In the genomic region with DNA sequence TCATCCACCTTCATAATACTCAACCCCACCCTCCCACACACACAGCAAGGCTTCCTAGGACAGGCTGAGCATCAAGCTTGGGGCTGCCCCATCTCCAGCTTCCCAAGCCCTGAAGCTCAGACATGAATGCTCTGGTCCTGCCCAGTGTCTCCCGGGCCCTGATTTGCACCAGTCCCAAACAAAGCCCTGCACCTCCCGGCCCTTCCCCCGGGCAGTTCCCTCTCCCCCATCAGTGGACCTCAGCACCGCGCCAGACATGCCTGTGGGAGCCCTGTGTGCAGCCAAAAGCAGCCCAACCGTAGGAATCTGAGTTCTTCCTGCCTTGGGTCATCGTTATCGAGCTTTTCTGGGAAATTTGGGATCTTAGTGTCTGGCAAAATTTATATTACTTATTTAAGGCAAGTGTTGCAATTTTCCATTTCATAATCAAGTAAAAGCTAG, we compare ENCODE assay signal across 12 cellular contexts.
A peak's percentile ranks its signal among the peaks of the same experiment; 100 is the strongest.
DNase-seq lines count a peak whose midpoint lies in the region; TF ChIP-seq lines count a peak whose summit lies in the region.
"Had no signal": no experiment of that assay in that cellular context is flagged by ENCODE, and none has a peak within 500 bp of the region (broad histone marks: within the 10 kb centered on the region; RNA-seq: fewer than 3 reads in every experiment).

No MANE protein-coding gene starts in this region.

- H3K4me1 Mint-ChIP-seq in immature natural killer cell: no peaks in the 10 kb centered on the region
- peaks cover 3% of the 10 kb centered on the region for H3K4me1 Mint-ChIP-seq in activated naive CD4-positive, alpha-beta T cell treated with anti-CD3 and anti-CD28 coated beads for 36 hours (ENCODE audit: low read depth)

- in situ Hi-C loops in astrocyte of the cerebellum (cut with HindIII; ENCODE audit: low sequenced_read_pairs): no loop called here

- H3K9me3 Mint-ChIP-seq in immature natural killer cell: no peaks in the 10 kb centered on the region
- no peaks in the 10 kb centered on the region for H3K9me3 Mint-ChIP-seq in activated naive CD4-positive, alpha-beta T cell treated with anti-CD3 and anti-CD28 coated beads for 36 hours
- H3K9me3 Mint-ChIP-seq: activated CD4-positive, alpha-beta memory T cell treated with anti-CD3 and anti-CD28 coated beads for 36 hours; type B pancreatic cell had no signal

- no peak overlapping the region for H3K4me3 Mint-ChIP-seq in immature natural killer cell
- H3K4me3 Mint-ChIP-seq in activated naive CD4-positive, alpha-beta T cell treated with anti-CD3 and anti-CD28 coated beads for 36 hours: no peak overlapping the region
- H3K4me3 Mint-ChIP-seq: activated CD4-positive, alpha-beta memory T cell treated with anti-CD3 and anti-CD28 coated beads for 36 hours; type B pancreatic cell had no signal

- CTCF ChIA-PET in activated naive CD4-positive, alpha-beta T cell treated with anti-CD3 and anti-CD28 coated beads for 36 hours (lab: Charles Lee): no interaction called here

- peaks cover 0 to 11% (median 2%) of the 10 kb centered on the region in 3 donors for H3K27me3 Mint-ChIP-seq in immature natural killer cell (ENCODE audit: low read depth in 3 of 3)
- H3K27me3 Mint-ChIP-seq in activated naive CD4-positive, alpha-beta T cell treated with anti-CD3 and anti-CD28 coated beads for 36 hours (ENCODE audit: low read depth): peaks cover 6% of the 10 kb centered on the region

- intact Hi-C loops in activated naive CD4-positive, alpha-beta T cell treated with anti-CD3 and anti-CD28 coated beads for 36 hours (cut with micrococcal nuclease): no loop called here

- DNase-seq in AG10803 (ENCODE audit: low read depth) (peak; percentile 99), astrocyte of the cerebellum (ENCODE audit: low read depth) (peak; percentile 82), hepatic stellate cell (ENCODE audit: low spot score) (peak; percentile 96), skeletal muscle cell (ENCODE audit: low read depth) (peak; percentile 64), immature natural killer cell (no peak), GF-D8 (lab: John Stamatoyannopoulos, UW) (no peak), H4 (ENCODE audit: low spot score) (no peak)
- DNase-seq in activated naive CD4-positive, alpha-beta T cell treated with anti-CD3 and anti-CD28 coated beads for 36 hours: no peak
- DNase-seq: activated CD4-positive, alpha-beta memory T cell treated with anti-CD3 and anti-CD28 coated beads for 36 hours; erythroblast; stimulated activated CD4-positive, alpha-beta T cell treated with anti-CD3 and anti-CD28 coated beads, Interleukin-4, amount 100 ng/mL, for 4 hours had no signal

- H3K4me3 ChIP-seq in AG10803 (ENCODE audit: low read length) (no peak overlapping the region), astrocyte of the cerebellum (ENCODE audit: low read depth, low read length) (no peak overlapping the region), skeletal muscle cell (ENCODE audit: low read depth, low read length) (no peak overlapping the region)

- TF ChIP-seq CTCF in AG10803 (conservative IDR thresholded peaks at IDR 0.05; ENCODE audit: low read length): no peak
- no peak for TF ChIP-seq CTCF in astrocyte of the cerebellum (IDR thresholded peaks at IDR 0.05; ENCODE audit: low read depth, low read length, missing control alignments)

- no peaks in the 10 kb centered on the region for H3K36me3 Mint-ChIP-seq in immature natural killer cell
- no peaks in the 10 kb centered on the region for H3K36me3 Mint-ChIP-seq in activated naive CD4-positive, alpha-beta T cell treated with anti-CD3 and anti-CD28 coated beads for 36 hours (ENCODE audit: low read depth)
- H3K36me3 Mint-ChIP-seq: activated CD4-positive, alpha-beta memory T cell treated with anti-CD3 and anti-CD28 coated beads for 36 hours; type B pancreatic cell had no signal

- no peak overlapping the region for H3K27ac Mint-ChIP-seq in immature natural killer cell
- no peak overlapping the region for H3K27ac Mint-ChIP-seq in activated naive CD4-positive, alpha-beta T cell treated with anti-CD3 and anti-CD28 coated beads for 36 hours
- H3K27ac Mint-ChIP-seq: activated CD4-positive, alpha-beta memory T cell treated with anti-CD3 and anti-CD28 coated beads for 36 hours; type B pancreatic cell had no signal

Comparison
In these comparisons a context has a peak if more than half of its experiments do, and no peak if none do; other contexts are left out.
1. DNase-seq: peak in AG10803 (single experiment), astrocyte of the cerebellum (single experiment), hepatic stellate cell (single experiment) and skeletal muscle cell (single experiment); none in immature natural killer cell (0 of 3), GF-D8 (single experiment), activated naive CD4-positive, alpha-beta T cell treated with anti-CD3 and anti-CD28 coated beads for 36 hours (single experiment) and H4 (single experiment).